ENCODE assay signal across 2 cellular contexts in genomic region chr3:11329779-11330178, GRCh38.
A peak's percentile ranks its signal among the peaks of the same experiment; 100 is the strongest.
TF ChIP-seq lines count a peak whose summit lies in the region.

No MANE protein-coding gene starts in this region.

TF ChIP-seq in HepG2, 621 proteins besides CTCF, POLR2A, EP300 and RAD21 (continued from another document):
- TF ChIP-seq MAFK (conservative IDR thresholded peaks at IDR 0.05 in 1 of 2, IDR thresholded peaks at IDR 0.05 in 1 of 2; ENCODE audit: low read length in 2 of 2) (peak; percentile 89 to 92), ZFAT (CRISPR knock-in tag; conservative IDR thresholded peaks at IDR 0.05) (no peak)

TF ChIP-seq in GM12891, 5 proteins besides CTCF, POLR2A, EP300 and RAD21 (continued from another document):
- no peak for TF ChIP-seq PAX5 (IDR thresholded peaks at IDR 0.05; ENCODE audit: insufficient read depth, low read length, severe bottlenecking)
- no peak for TF ChIP-seq TAF1 (IDR thresholded peaks at IDR 0.05; ENCODE audit: low read depth, low read length)
- no peak for TF ChIP-seq SPI1 (IDR thresholded peaks at IDR 0.05; ENCODE audit: low read depth, low read length)
TF ChIP-seq in GM12891: peak in this region for 0.
